10 cellular contexts compared by ENCODE assay signal in genomic region chr1:174953170-174953569, GRCh38. TPM values are rescaled to one million over a fixed set of nuclear protein-coding genes. Genes with fewer than 3 reads are reported as not detected.
DNase-seq lines count a peak whose midpoint lies in the region; ATAC-seq, FAIRE-seq and TF ChIP-seq lines count a peak whose summit lies in the region.
"Had no signal": no experiment of that assay in that cellular context is flagged by ENCODE, and none has a peak within 500 bp of the region (broad histone marks: within the 10 kb centered on the region; RNA-seq: fewer than 3 reads in every experiment).

No MANE protein-coding gene starts in this region.

- no peak overlapping the region for H3K4ac ChIP-seq in mesenchymal stem cell (ENCODE audit: low read depth in 1 of 2, low read length in 2 of 2)

- H4K91ac ChIP-seq in mesenchymal stem cell (ENCODE audit: low read length), result no peak overlapping the region

- H3K36me3 ChIP-seq in mesenchymal stem cell (ENCODE audit: control insufficient read depth in 1 of 2, insufficient read depth in 2 of 2, low read depth in 1 of 2, low read length in 2 of 2), result no peaks in the 10 kb centered on the region

- H3K9me3 ChIP-seq in mesenchymal stem cell (ENCODE audit: control insufficient read depth, low read length), result no peaks in the 10 kb centered on the region
- H3K9me3 ChIP-seq: esophagus muscularis mucosa had no signal

- H3K79me1 ChIP-seq in mesenchymal stem cell (replicated peaks; ENCODE audit: low read length, poor library complexity, severe bottlenecking), result peaks cover 5% of the 10 kb centered on the region

- no peak overlapping the region for H3K23ac ChIP-seq in mesenchymal stem cell (ENCODE audit: low read length in 2 of 2)

- WGBS in mesenchymal stem cell, result no CpG with 5 or more reads among the region's 3 CpGs

- H3K18ac ChIP-seq in mesenchymal stem cell (ENCODE audit: low read depth in 1 of 2, low read length in 2 of 2), result no peak overlapping the region

- no peak overlapping the region for H2BK12ac ChIP-seq in mesenchymal stem cell (ENCODE audit: low read length in 2 of 2)

- H2AK5ac ChIP-seq in mesenchymal stem cell (ENCODE audit: low read length, severe bottlenecking), result no peak overlapping the region

- no peak overlapping the region for H3K4me2 ChIP-seq in mesenchymal stem cell (ENCODE audit: low read length, poor library complexity, severe bottlenecking)

- no peak overlapping the region for H4K8ac ChIP-seq in mesenchymal stem cell (ENCODE audit: low read length)

- ATAC-seq in GM21619 (IDR thresholded peaks at IDR 0.05; ENCODE audit: unreplicated experiment), result peak; percentile 42
- ATAC-seq in HG03432 (IDR thresholded peaks at IDR 0.05; ENCODE audit: unreplicated experiment), result peak; percentile 47
- ATAC-seq: activated CD8-positive, alpha-beta memory T cell treated with anti-CD3 and anti-CD28 coated beads, Interleukin-2, amount 10 ng/mL, durations not matched to agents 7 days and 5 days had no signal

- H2AFZ ChIP-seq in mesenchymal stem cell (ENCODE audit: low read depth, low read length), result no peak overlapping the region

- no peak overlapping the region for H2BK5ac ChIP-seq in mesenchymal stem cell (ENCODE audit: low read depth, low read length, poor library complexity, severe bottlenecking)

- H3K4me3 ChIP-seq in mesenchymal stem cell (ENCODE audit: insufficient read depth in 1 of 2, low read depth in 1 of 2, low read length in 2 of 2), result no peak overlapping the region
- H3K4me3 ChIP-seq: esophagus muscularis mucosa had no signal

- no peak overlapping the region for H2BK120ac ChIP-seq in mesenchymal stem cell (ENCODE audit: low read depth, low read length)

- H3K14ac ChIP-seq in mesenchymal stem cell (ENCODE audit: low read length in 2 of 2), result no peak overlapping the region

- H3K9ac ChIP-seq in mesenchymal stem cell (ENCODE audit: low read length), result no peak overlapping the region

- peak; percentile 28 for FAIRE-seq in GM12891 (lab: Jason Lieb, UNC)

- DNase-seq in GM12891 (ENCODE audit: insufficient read length, low spot score), result no peak
- DNase-seq in globus pallidus (ENCODE audit: low spot score), result no peak
- DNase-seq in GDM1 (lab: John Stamatoyannopoulos, UW), result no peak
- DNase-seq in mesenchymal stem cell, result no peak
- no peak for DNase-seq in COR-L47 (lab: John Stamatoyannopoulos, UW)
- DNase-seq: activated CD8-positive, alpha-beta memory T cell treated with anti-CD3 and anti-CD28 coated beads, Interleukin-2, amount 10 ng/mL, durations not matched to agents 7 days and 5 days had no signal

- H2BK15ac ChIP-seq in mesenchymal stem cell (ENCODE audit: low read depth, poor library complexity, severe bottlenecking), result no peak overlapping the region

- no peak for TF ChIP-seq POLR2A in GM12891 (IDR thresholded peaks at IDR 0.05; ENCODE audit: low read depth, low read length)

- H3K27ac ChIP-seq in layer of hippocampus (ENCODE audit: low read depth, low read length), result peak overlapping the region; percentile 3
- no peak overlapping the region for H3K27ac ChIP-seq in mesenchymal stem cell (ENCODE audit: low read length, poor library complexity, severe bottlenecking)

- H3K27me3 ChIP-seq in layer of hippocampus (ENCODE audit: control insufficient read depth, insufficient read depth, low read length) (no peaks in the 10 kb centered on the region), mesenchymal stem cell (ENCODE audit: control insufficient read depth in 1 of 2, insufficient read depth in 1 of 2, low read length in 2 of 2) (no peaks in the 10 kb centered on the region)
- H3K27me3 ChIP-seq: esophagus muscularis mucosa had no signal

- no peaks in the 10 kb centered on the region for H3K4me1 ChIP-seq in mesenchymal stem cell (ENCODE audit: control insufficient read depth, insufficient read depth, low read depth, low read length)

TF ChIP-seq in GM12891, 5 proteins besides CTCF, POLR2A, EP300 and RAD21:
- TF ChIP-seq TAF1 (IDR thresholded peaks at IDR 0.05; ENCODE audit: low read depth, low read length) (no peak), SPI1 (IDR thresholded peaks at IDR 0.05; ENCODE audit: low read depth, low read length) (no peak), POLR2AphosphoS5 (IDR thresholded peaks at IDR 0.05; ENCODE audit: low read depth, low read length) (no peak), POU2F2 (IDR thresholded peaks at IDR 0.05; ENCODE audit: low read depth, low read length) (no peak), PAX5 (IDR thresholded peaks at IDR 0.05; ENCODE audit: insufficient read depth, low read length, severe bottlenecking) (no peak)

RNA-seq across cellular contexts. Expression of gene CACYBP, which starts 46.6 kb away (rescaled TPM):
- 124 TPM for polyA plus RNA-seq in GM12891 (2012; ENCODE audit: low read depth, missing spikeins)
- 39.3 TPM for polyA plus RNA-seq in mesenchymal stem cell (2013, experiment 1 of 2)
- polyA plus RNA-seq in mesenchymal stem cell (2013, experiment 2 of 2), result 39.0 TPM
